ENCODE assay signal across 8 cellular contexts in the genomic region with DNA sequence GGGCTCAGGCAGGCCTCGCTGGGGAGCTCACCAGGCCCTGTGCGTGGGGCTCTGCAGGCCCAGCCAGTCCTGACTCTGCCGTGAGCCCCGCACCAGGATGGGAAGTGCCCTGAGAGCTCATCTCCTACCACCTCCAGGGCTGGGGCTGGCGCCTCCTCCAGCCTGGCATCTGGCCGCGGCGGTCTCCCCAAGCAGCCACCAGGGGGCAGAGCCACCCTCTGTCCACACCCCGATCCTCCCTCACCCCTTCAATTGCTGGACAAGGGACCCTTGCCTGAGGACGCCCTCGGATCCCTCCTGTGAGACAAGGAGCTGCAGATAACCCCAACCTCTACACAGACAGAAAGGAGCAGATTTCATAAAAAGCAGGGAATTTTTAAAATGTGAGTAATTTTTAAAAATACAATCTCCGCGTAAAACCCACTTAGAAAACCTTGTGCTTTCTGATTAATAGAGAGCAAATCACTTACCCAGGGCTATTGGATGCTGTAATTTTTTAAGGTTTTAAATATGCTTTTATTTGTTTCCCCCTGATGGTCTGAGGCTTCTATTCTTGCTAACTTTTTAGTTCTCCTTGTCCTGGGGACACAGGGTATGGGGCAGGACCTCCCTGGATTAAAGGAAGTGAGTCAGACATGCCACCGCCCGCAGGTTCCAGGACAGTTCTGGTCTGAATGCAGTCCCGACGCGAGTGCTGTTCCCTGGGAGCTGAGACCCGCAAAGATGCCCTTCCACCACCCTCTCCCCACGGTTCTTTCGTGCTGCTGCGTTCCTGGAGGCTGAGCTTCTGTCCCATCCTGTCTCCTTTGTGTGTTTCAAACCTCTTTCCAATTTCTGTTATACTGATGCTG. TPM values are rescaled to one million over a fixed set of nuclear protein-coding genes. Genes with fewer than 3 reads are reported as not detected.
A peak's percentile ranks its signal among the peaks of the same experiment; 100 is the strongest.
DNase-seq lines count a peak whose midpoint lies in the region; ATAC-seq and TF ChIP-seq lines count a peak whose summit lies in the region.

No MANE protein-coding gene starts in this region.

- H3K27ac ChIP-seq in lower lobe of right lung = no peak overlapping the region

- H3K27me3 ChIP-seq in BJ (ENCODE audit: control insufficient read depth, insufficient read depth, low read length) (no peaks in the 10 kb centered on the region), lower lobe of right lung (ENCODE audit: low read depth) (peaks cover 43% of the 10 kb centered on the region)

- intact Hi-C loops in lower lobe of right lung (cut with DNase I) = no loop called here

- POLR2A ChIA-PET in BJ (lab: Charles Lee) = no interaction called here

- H3K4me3 ChIP-seq in BJ (ENCODE audit: low read depth, low read length) = no peak overlapping the region
- no peak overlapping the region for H3K4me3 ChIP-seq in choroid plexus epithelial cell (ENCODE audit: low read depth, low read length)
- no peak overlapping the region for H3K4me3 ChIP-seq in lower lobe of right lung

- TF ChIP-seq CTCF in BJ (IDR thresholded peaks at IDR 0.05; ENCODE audit: insufficient read depth, low read depth, low read length) = peak; percentile 82
- TF ChIP-seq CTCF in choroid plexus epithelial cell (conservative IDR thresholded peaks at IDR 0.05; ENCODE audit: low read depth, low read length) = peak; percentile 80
- TF ChIP-seq CTCF in lower lobe of right lung (IDR thresholded peaks at IDR 0.05) = peak; percentile 83

- peak; percentile 57 for ATAC-seq in GM19397 (IDR thresholded peaks at IDR 0.05; ENCODE audit: unreplicated experiment)
- ATAC-seq in activated CD4-positive, CD25-positive, alpha-beta regulatory T cell treated with anti-CD3 and anti-CD28 coated beads, Interleukin-2, amount 50 U/mL, for 24 hours = peak; percentile 58
- peak; percentile 67 to 71 for ATAC-seq in lower lobe of right lung
- ATAC-seq in GM19395 (IDR thresholded peaks at IDR 0.05; ENCODE audit: unreplicated experiment) = no peak

- peaks cover 9% of the 10 kb centered on the region for H3K4me1 ChIP-seq in lower lobe of right lung

- DNase-seq in BJ (ENCODE audit: low read depth) = no peak
- peak; percentile 15 for DNase-seq in NCI-H1694 treated with DMSO at 0.1 percent for 48 hours (lab: John Stamatoyannopoulos, UW)
- DNase-seq in choroid plexus epithelial cell (ENCODE audit: low read depth) = peak; percentile 41
- DNase-seq in lower lobe of right lung = no peak
- peak; percentile 28 for DNase-seq in stimulated activated CD8-positive, alpha-beta memory T cell treated with anti-CD3 and anti-CD28 coated beads, Interleukin-4, amount 100 ng/mL, for 24 hours (ENCODE audit: low read depth)

- H3K9me3 ChIP-seq in lower lobe of right lung = no peaks in the 10 kb centered on the region

- H3K36me3 ChIP-seq in BJ (ENCODE audit: control insufficient read depth, insufficient read depth, low read length) (no peaks in the 10 kb centered on the region), lower lobe of right lung (no peaks in the 10 kb centered on the region)

- CTCF ChIA-PET in BJ (lab: Yijun Ruan, JAX) = interaction anchor here (1.5 to 1.9 kb wide), 3 partner anchors 8 to 11 kb away, joined by 4 to 8 read pairs (median 5); no protein-coding TSS in a partner anchor

RNA-seq across cellular contexts. Expression of a gene that starts 52.3 kb away (rescaled TPM):
- polyA plus RNA-seq in BJ (2011; rRNA removed) = 0.05 and 0.10 TPM in 2 replicates
- not detected in 2 replicates for polyA minus RNA-seq in BJ (2011; rRNA and poly(A)+ RNA removed)
- total RNA-seq in lower lobe of right lung = 0.92 TPM

Comparison
In these comparisons a context has a peak if more than half of its experiments do, and no peak if none do; other contexts are left out.
1. DNase-seq: peak in NCI-H1694 treated with DMSO at 0.1 percent for 48 hours (single experiment), choroid plexus epithelial cell (single experiment) and stimulated activated CD8-positive, alpha-beta memory T cell treated with anti-CD3 and anti-CD28 coated beads, Interleukin-4, amount 100 ng/mL, for 24 hours (single experiment); none in BJ (single experiment) and lower lobe of right lung (single experiment).
2. Peak in every context shown above with its lines, with median percentiles within 50 percentile points of each other: CTCF ChIP-seq.